8 cellular contexts compared by ENCODE assay signal in the genomic region with DNA sequence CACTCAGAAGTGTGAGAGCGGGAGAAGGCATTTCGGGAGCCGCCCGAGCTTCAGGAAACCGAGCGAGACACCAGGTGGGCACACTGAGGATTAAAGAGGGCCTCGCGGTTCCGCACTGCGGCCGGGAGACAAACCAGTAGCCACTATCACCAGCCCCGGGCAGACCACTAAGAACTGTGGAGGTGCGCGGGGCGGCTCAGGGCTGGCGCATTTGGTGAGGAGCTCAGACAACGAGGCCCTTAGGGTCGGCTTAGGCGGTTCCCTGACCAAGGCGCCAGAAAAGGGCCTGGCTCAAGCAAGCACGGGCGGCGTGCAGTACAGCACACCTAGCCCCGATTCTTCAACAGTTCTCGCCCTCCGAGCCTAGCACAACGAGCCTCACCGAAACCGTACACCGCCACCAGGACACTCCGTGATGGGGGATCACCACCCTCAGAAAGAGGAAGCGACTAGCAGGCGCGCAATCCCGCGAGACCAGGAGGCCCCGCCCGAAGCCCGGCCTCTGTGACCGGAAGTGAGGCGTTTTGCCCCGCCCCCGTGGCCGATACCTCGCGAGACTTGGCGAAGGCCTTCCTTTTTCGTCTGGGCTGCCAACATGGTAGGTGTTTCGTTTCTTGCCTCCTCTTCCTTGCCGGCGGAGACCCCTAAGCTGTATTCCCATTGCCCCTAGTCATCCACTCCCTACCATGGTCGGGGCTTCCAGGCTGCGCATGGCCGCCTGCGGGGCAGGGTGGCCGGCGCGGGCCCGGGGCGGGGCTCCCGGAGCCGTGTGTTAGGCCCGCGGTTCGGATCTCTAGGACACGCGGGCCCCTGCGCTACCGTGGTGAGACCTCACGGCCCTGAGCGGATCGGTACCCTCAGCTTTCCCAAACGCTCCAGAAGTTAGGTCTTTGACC. TPM values are rescaled to one million over a fixed set of nuclear protein-coding genes. Genes with fewer than 3 reads are reported as not detected.
DNase-seq lines count a peak whose midpoint lies in the region; ATAC-seq and TF ChIP-seq lines count a peak whose summit lies in the region.

A gene (plus strand): TSS at position 574 of the 896 bp plus-strand sequence. CDS start 22 bp downstream, at position 596.
A gene with protein sequence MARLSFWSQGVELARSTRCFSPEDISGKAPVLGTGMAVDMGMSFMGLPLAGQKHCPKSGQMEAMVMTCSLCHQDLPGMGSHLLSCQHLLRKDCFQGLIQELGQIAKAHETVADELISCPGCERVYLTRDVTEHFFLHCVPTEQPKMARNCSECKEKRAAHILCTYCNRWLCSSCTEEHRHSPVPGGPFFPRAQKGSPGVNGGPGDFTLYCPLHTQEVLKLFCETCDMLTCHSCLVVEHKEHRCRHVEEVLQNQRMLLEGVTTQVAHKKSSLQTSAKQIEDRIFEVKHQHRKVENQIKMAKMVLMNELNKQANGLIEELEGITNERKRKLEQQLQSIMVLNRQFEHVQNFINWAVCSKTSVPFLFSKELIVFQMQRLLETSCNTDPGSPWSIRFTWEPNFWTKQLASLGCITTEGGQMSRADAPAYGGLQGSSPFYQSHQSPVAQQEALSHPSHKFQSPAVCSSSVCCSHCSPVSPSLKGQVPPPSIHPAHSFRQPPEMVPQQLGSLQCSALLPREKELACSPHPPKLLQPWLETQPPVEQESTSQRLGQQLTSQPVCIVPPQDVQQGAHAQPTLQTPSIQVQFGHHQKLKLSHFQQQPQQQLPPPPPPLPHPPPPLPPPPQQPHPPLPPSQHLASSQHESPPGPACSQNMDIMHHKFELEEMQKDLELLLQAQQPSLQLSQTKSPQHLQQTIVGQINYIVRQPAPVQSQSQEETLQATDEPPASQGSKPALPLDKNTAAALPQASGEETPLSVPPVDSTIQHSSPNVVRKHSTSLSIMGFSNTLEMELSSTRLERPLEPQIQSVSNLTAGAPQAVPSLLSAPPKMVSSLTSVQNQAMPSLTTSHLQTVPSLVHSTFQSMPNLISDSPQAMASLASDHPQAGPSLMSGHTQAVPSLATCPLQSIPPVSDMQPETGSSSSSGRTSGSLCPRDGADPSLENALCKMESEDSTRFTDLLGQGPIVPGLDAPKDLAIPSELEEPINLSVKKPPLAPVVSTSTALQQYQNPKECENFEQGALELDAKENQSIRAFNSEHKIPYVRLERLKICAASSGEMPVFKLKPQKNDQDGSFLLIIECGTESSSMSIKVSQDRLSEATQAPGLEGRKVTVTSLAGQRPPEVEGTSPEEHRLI (N-terminal part only) (minus strand): TSS at position 447 of the 896 bp plus-strand sequence. CDS start 10,391 bp downstream, outside the sequence.

- H3K36me3 ChIP-seq in liver (ENCODE audit: control insufficient read depth in 4 of 4, insufficient read depth in 3 of 4, low read depth in 1 of 4, low read length in 3 of 4) = peaks cover 5 to 31% (median 21%) of the 10 kb centered on the region in 4 donors

- peak within 1 kb of the TSS; percentile 81 to 100 for H3K9ac ChIP-seq in liver (ENCODE audit: low read depth in 1 of 2, low read length in 2 of 2)

- DNase-seq in CD1c-positive myeloid dendritic cell (ENCODE audit: extremely low spot score) (peak; percentile 99), NCI-H748 treated with DMSO at 0.1 percent for 48 hours (lab: John Stamatoyannopoulos, UW) (peak; percentile 85), dedifferentiated amniotic fluid mesenchymal stem cell (ENCODE audit: extremely low spot score) (peak; percentile 96)
- peak; percentile 98 to 99 for DNase-seq in activated CD4-positive, alpha-beta T cell treated with anti-CD3 and anti-CD28 coated beads, Interleukin-2, amount 50 U/mL, for 24 hours (ENCODE audit: low read depth in 1 of 2, low spot score in 1 of 2)
- peak; percentile 100 for DNase-seq in stimulated activated CD4-positive, alpha-beta T cell treated with anti-CD3 and anti-CD28 coated beads, Interleukin-4, amount 100 ng/mL, for 1 hour

- H3K27me3 ChIP-seq in liver (ENCODE audit: control insufficient read depth in 4 of 4, insufficient read depth in 4 of 4, low read length in 3 of 4) = no peaks in the 10 kb centered on the region

- peak within 1 kb of the TSS; percentile 76 to 99 (median 84) for H3K4me3 ChIP-seq in liver (ENCODE audit: low read depth in 1 of 3, low read length in 3 of 3)

- H3K9me3 ChIP-seq in liver (ENCODE audit: control insufficient read depth in 4 of 4, low read length in 3 of 4) = no peaks in the 10 kb centered on the region

- peaks cover 5 to 32% (median 30%) of the 10 kb centered on the region in 4 donors for H3K4me1 ChIP-seq in liver (ENCODE audit: control insufficient read depth in 4 of 4, insufficient read depth in 4 of 4, low read length in 3 of 4)

- WGBS in liver = under 1% methylated on average over 73 of the region's 73 CpGs

- TF ChIP-seq CTCF in liver (IDR thresholded peaks at IDR 0.05; ENCODE audit: low read depth, low read length, missing input control) = no peak

- H3K27ac ChIP-seq in liver (ENCODE audit: low read depth in 1 of 2, low read length in 2 of 2) = peak within 1 kb of the TSS; percentile 82 to 83

- TF ChIP-seq RAD21 in liver (IDR thresholded peaks at IDR 0.05) = peak; percentile 41 to 56

- peak; percentile 93 for ATAC-seq in GM19397 (IDR thresholded peaks at IDR 0.05; ENCODE audit: unreplicated experiment)
- ATAC-seq in HG03565 (IDR thresholded peaks at IDR 0.05; ENCODE audit: unreplicated experiment) = peak; percentile 93

TF ChIP-seq in liver, 16 proteins besides CTCF, POLR2A, EP300 and RAD21:
- no peak for TF ChIP-seq HNF4G (IDR thresholded peaks at IDR 0.05)
- TF ChIP-seq, protein P1, sequence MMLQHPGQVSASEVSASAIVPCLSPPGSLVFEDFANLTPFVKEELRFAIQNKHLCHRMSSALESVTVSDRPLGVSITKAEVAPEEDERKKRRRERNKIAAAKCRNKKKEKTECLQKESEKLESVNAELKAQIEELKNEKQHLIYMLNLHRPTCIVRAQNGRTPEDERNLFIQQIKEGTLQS (IDR thresholded peaks at IDR 0.05) = no peak
- TF ChIP-seq, protein P2, sequence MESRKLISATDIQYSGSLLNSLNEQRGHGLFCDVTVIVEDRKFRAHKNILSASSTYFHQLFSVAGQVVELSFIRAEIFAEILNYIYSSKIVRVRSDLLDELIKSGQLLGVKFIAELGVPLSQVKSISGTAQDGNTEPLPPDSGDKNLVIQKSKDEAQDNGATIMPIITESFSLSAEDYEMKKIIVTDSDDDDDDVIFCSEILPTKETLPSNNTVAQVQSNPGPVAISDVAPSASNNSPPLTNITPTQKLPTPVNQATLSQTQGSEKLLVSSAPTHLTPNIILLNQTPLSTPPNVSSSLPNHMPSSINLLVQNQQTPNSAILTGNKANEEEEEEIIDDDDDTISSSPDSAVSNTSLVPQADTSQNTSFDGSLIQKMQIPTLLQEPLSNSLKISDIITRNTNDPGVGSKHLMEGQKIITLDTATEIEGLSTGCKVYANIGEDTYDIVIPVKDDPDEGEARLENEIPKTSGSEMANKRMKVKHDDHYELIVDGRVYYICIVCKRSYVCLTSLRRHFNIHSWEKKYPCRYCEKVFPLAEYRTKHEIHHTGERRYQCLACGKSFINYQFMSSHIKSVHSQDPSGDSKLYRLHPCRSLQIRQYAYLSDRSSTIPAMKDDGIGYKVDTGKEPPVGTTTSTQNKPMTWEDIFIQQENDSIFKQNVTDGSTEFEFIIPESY (IDR thresholded peaks at IDR 0.05) = peak; percentile 100
- TF ChIP-seq NR2F2 (IDR thresholded peaks at IDR 0.05) = no peak
- TF ChIP-seq, protein P3, sequence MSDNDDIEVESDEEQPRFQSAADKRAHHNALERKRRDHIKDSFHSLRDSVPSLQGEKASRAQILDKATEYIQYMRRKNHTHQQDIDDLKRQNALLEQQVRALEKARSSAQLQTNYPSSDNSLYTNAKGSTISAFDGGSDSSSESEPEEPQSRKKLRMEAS (IDR thresholded peaks at IDR 0.05) = peak; percentile 57
- no peak for TF ChIP-seq JUND (IDR thresholded peaks at IDR 0.05)
- TF ChIP-seq GABPA (IDR thresholded peaks at IDR 0.05 in 1 of 2, conservative IDR thresholded peaks at IDR 0.05 in 1 of 2) = peak; percentile 69 to 95
- peak; percentile 42 for TF ChIP-seq SP1 (IDR thresholded peaks at IDR 0.05)
- TF ChIP-seq HNF4A (conservative IDR thresholded peaks at IDR 0.05) = no peak
- no peak for TF ChIP-seq FOXA1 (IDR thresholded peaks at IDR 0.05)
- TF ChIP-seq TAF1 (conservative IDR thresholded peaks at IDR 0.05) = peak; percentile 68
- TF ChIP-seq RXRA (IDR thresholded peaks at IDR 0.05) = peak in 1 of 2 donors; percentile 13
- TF ChIP-seq, protein P4, sequence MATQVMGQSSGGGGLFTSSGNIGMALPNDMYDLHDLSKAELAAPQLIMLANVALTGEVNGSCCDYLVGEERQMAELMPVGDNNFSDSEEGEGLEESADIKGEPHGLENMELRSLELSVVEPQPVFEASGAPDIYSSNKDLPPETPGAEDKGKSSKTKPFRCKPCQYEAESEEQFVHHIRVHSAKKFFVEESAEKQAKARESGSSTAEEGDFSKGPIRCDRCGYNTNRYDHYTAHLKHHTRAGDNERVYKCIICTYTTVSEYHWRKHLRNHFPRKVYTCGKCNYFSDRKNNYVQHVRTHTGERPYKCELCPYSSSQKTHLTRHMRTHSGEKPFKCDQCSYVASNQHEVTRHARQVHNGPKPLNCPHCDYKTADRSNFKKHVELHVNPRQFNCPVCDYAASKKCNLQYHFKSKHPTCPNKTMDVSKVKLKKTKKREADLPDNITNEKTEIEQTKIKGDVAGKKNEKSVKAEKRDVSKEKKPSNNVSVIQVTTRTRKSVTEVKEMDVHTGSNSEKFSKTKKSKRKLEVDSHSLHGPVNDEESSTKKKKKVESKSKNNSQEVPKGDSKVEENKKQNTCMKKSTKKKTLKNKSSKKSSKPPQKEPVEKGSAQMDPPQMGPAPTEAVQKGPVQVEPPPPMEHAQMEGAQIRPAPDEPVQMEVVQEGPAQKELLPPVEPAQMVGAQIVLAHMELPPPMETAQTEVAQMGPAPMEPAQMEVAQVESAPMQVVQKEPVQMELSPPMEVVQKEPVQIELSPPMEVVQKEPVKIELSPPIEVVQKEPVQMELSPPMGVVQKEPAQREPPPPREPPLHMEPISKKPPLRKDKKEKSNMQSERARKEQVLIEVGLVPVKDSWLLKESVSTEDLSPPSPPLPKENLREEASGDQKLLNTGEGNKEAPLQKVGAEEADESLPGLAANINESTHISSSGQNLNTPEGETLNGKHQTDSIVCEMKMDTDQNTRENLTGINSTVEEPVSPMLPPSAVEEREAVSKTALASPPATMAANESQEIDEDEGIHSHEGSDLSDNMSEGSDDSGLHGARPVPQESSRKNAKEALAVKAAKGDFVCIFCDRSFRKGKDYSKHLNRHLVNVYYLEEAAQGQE (IDR thresholded peaks at IDR 0.05) = peak; percentile 81
- peak; percentile 89 for TF ChIP-seq YY1 (IDR thresholded peaks at IDR 0.05)
- TF ChIP-seq EGR1 (IDR thresholded peaks at IDR 0.05; ENCODE audit: low read depth in 2 of 2) = peak in 1 of 2 donors; percentile 56
- no peak for TF ChIP-seq FOXA2 (IDR thresholded peaks at IDR 0.05)

RNA-seq across cellular contexts. Expression of the first gene that starts in this region (rescaled TPM):
- 100 to 1,000 TPM; 178 to 693 TPM for total RNA-seq in liver
- polyA plus RNA-seq in liver = 100 to 1,000 TPM; 446 to 928 TPM

RNA-seq across cellular contexts. Expression of the second gene that starts in this region (rescaled TPM):
- total RNA-seq in liver = 10 to 100 TPM in 1 of 2 donors, 1 to 10 TPM in 1; 3.2 to 14.3 TPM
- polyA plus RNA-seq in liver = 1 to 10 TPM; 1.6 to 1.8 TPM

Comparison
In these comparisons a context has a peak if more than half of its experiments do, and no peak if none do; other contexts are left out.
1. Peak in every context shown above with its lines: DNase-seq, ATAC-seq, H3K4me3 ChIP-seq and H3K27ac ChIP-seq.